Comparison of ENCODE assay signal across 8 cellular contexts in the genomic region with DNA sequence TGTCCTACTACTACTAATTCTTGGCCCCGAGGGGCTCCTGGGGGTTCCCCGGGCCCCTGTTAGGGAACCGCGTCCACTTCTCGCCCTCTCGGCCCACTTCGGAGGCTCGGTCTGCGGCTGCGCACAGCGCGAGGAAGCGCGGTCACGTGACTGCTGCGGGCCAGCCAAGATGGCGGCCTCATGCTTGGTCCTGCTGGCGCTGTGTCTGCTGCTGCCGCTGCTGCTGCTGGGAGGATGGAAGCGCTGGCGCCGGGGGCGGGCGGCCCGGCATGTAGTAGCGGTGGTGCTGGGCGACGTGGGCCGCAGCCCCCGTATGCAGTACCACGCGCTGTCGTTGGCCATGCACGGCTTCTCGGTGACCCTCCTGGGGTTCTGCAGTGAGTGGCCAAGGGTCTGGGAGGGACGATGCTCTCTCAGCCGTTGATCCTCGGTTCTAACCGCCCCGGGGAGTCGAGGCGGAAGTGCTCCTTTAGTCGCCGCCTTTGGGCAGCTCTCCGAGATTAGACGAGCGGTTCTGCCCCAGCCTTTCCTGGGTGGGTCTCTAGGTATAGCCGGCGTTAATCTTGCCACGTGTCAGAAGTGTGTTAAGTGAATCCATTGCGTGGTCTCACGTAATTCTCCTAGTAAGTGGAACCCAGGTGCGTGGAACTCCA. TPM values are rescaled to one million over a fixed set of nuclear protein-coding genes. Genes with fewer than 3 reads are reported as not detected.
DNase-seq lines count a peak whose midpoint lies in the region; ATAC-seq and TF ChIP-seq lines count a peak whose summit lies in the region.

A gene with protein sequence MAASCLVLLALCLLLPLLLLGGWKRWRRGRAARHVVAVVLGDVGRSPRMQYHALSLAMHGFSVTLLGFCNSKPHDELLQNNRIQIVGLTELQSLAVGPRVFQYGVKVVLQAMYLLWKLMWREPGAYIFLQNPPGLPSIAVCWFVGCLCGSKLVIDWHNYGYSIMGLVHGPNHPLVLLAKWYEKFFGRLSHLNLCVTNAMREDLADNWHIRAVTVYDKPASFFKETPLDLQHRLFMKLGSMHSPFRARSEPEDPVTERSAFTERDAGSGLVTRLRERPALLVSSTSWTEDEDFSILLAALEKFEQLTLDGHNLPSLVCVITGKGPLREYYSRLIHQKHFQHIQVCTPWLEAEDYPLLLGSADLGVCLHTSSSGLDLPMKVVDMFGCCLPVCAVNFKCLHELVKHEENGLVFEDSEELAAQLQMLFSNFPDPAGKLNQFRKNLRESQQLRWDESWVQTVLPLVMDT (plus strand): TSS at position 163 of the 653 bp plus-strand sequence. CDS start 7 bp downstream, at position 170.

- TF ChIP-seq POLR2A in lower leg skin (IDR thresholded peaks at IDR 0.05) = no peak

- intact Hi-C loops in dorsolateral prefrontal cortex (cut with DNase I) (loop anchor here (5.0 to 10.0 kb wide), 5 partner anchors 40 to 537 kb away; a partner anchor contains a TSS), lower leg skin (cut with DNase I; ENCODE audit: low total_unique reads) (no loop called here)

- peak within 1 kb of the TSS; percentile 78 to 86 (median 83) for H3K9ac ChIP-seq in BLaER1 treated with 17β-estradiol and CSF1 and Interleukin-3, amounts not matched to agents 10 nM and 100 nM

- no peaks in the 10 kb centered on the region for H3K27me3 ChIP-seq in BLaER1 treated with 17β-estradiol and CSF1 and Interleukin-3, amounts not matched to agents 10 nM and 100 nM
- no peaks in the 10 kb centered on the region for H3K27me3 ChIP-seq in dorsolateral prefrontal cortex

- H3K4me2 ChIP-seq in BLaER1 treated with 17β-estradiol and CSF1 and Interleukin-3, amounts not matched to agents 10 nM and 100 nM = peak within 1 kb of the TSS; percentile 63 to 97 (median 88)

- TF ChIP-seq CTCF in dorsolateral prefrontal cortex (IDR thresholded peaks at IDR 0.05 in 54 of 56, conservative IDR thresholded peaks at IDR 0.05 in 2 of 56; ENCODE audit: low read depth in 1 of 56, partially characterized antibody in 56 of 56) (peak in 32 of 56 donors; percentile 4 to 53 (median 28)), lower leg skin (IDR thresholded peaks at IDR 0.05) (no peak)

- H4K20me1 ChIP-seq in BLaER1 treated with 17β-estradiol and CSF1 and Interleukin-3, amounts not matched to agents 10 nM and 100 nM = 0 out of 22 replicates have a peak, but pooled peaks cover 0 to 6% (median 0%) of the 10 kb centered on the region in 11 experiments

- H3K9me3 ChIP-seq in BLaER1 treated with 17β-estradiol and CSF1 and Interleukin-3, amounts not matched to agents 10 nM and 100 nM (replicated peaks in 1 of 11) = peaks cover 0 to 14% (median 0%) of the 10 kb centered on the region in 11 experiments; a peak in 2 of 22 replicates

- 0% methylated on average over 15 to 29 of the region's 53 CpGs for WGBS in lower leg skin, 2 donors

- peaks cover 19 to 24% (median 22%) of the 10 kb centered on the region in 10 experiments for H3K4me1 ChIP-seq in BLaER1 treated with 17β-estradiol and CSF1 and Interleukin-3, amounts not matched to agents 10 nM and 100 nM

- DNase-seq in GM19240 (ENCODE audit: insufficient read length, low spot score) = peak; percentile 94
- DNase-seq in NCI-H748 treated with DMSO at 0.1 percent for 48 hours (lab: John Stamatoyannopoulos, UW) = peak; percentile 66
- peak; percentile 88 to 91 for DNase-seq in activated CD4-positive, alpha-beta T cell treated with anti-CD3 and anti-CD28 coated beads, Interleukin-2, amount 50 U/mL, for 48 hours
- peak; percentile 83 to 94 (median 86) for DNase-seq in dorsolateral prefrontal cortex
- peak; percentile 84 to 98 for DNase-seq in lower leg skin (ENCODE audit: low spot score in 2 of 2)
- DNase-seq in stimulated activated CD4-positive, alpha-beta T cell treated with anti-CD3 and anti-CD28 coated beads, Interleukin-4, amount 100 ng/mL, for 48 hours (ENCODE audit: low read depth in 2 of 2) = peak; percentile 82 to 85

- H3K4me3 ChIP-seq in BLaER1 treated with 17β-estradiol and CSF1 and Interleukin-3, amounts not matched to agents 10 nM and 100 nM = peak within 1 kb of the TSS; percentile 62 to 78 (median 70)
- peak within 1 kb of the TSS; percentile 54 to 95 (median 75) for H3K4me3 ChIP-seq in dorsolateral prefrontal cortex
- H3K4me3 ChIP-seq in lower leg skin (ENCODE audit: low read depth, poor library complexity, severe bottlenecking) = peak within 1 kb of the TSS; percentile 69

- H3K36me3 ChIP-seq in BLaER1 treated with 17β-estradiol and CSF1 and Interleukin-3, amounts not matched to agents 10 nM and 100 nM = peaks cover 20 to 38% (median 28%) of the 10 kb centered on the region in 11 experiments

- ATAC-seq in HG03457 (IDR thresholded peaks at IDR 0.05; ENCODE audit: unreplicated experiment) = peak; percentile 80

- H3K27ac ChIP-seq in BLaER1 treated with 17β-estradiol and CSF1 and Interleukin-3, amounts not matched to agents 10 nM and 100 nM = peak within 1 kb of the TSS; percentile 56 to 87 (median 83)
- peak within 1 kb of the TSS; percentile 50 to 95 (median 89) for H3K27ac ChIP-seq in dorsolateral prefrontal cortex

RNA-seq across cellular contexts. Expression of the gene that starts here (rescaled TPM):
- total RNA-seq in dorsolateral prefrontal cortex (10 to 100 TPM; 14.4 to 28.9 (median 21.0) TPM), lower leg skin (10 to 100 TPM; 10.9 to 31.5 (median 17.0) TPM)

Comparison
In these comparisons a context has a peak if more than half of its experiments do, and no peak if none do; other contexts are left out.
1. Peak in every context shown above with its lines: DNase-seq, ATAC-seq, H3K4me3 ChIP-seq and H3K27ac ChIP-seq.
2. CTCF ChIP-seq: peak in dorsolateral prefrontal cortex (32 of 56); none in lower leg skin (0 of 3).